Comparison of ENCODE assay signal across 8 cellular contexts in genomic region chr5:140401362-140402257, GRCh38. TPM values are rescaled to one million over a fixed set of nuclear protein-coding genes. Genes with fewer than 3 reads are reported as not detected.
DNase-seq lines count a peak whose midpoint lies in the region; ATAC-seq, FAIRE-seq and TF ChIP-seq lines count a peak whose summit lies in the region.

TSS of gene ANKHD1 (plus strand) at chr5:140401833. CDS start at chr5:140401968, 135 bp downstream.

- peak within 1 kb of the TSS; percentile 93 for H3K4me2 ChIP-seq in smooth muscle cell

- peaks cover 4% of the 10 kb centered on the region for H3F3A ChIP-seq in smooth muscle cell (ENCODE audit: low read depth)

- FAIRE-seq in bronchial epithelial cell (lab: Jason Lieb, UNC), result peak; percentile 47

- peak; percentile 99 for DNase-seq in ACHN
- peak; percentile 98 for DNase-seq in NCI-H2227 (lab: John Stamatoyannopoulos, UW; ENCODE audit: unreplicated experiment)
- DNase-seq in WERI-Rb-1, result peak; percentile 99
- DNase-seq in bronchial epithelial cell (ENCODE audit: low read depth), result peak; percentile 100
- peak; percentile 94 for DNase-seq in iPS-NIHi11 (ENCODE audit: low spot score)
- peak; percentile 86 for DNase-seq in smooth muscle cell (lab: John Stamatoyannopoulos, UW; ENCODE audit: unreplicated experiment)

- peak within 1 kb of the TSS; percentile 92 for H3K9ac ChIP-seq in smooth muscle cell (ENCODE audit: low read depth)

- TF ChIP-seq CTCF in WERI-Rb-1 (IDR thresholded peaks at IDR 0.05; ENCODE audit: low read depth, low read length) (0 out of 2 replicates have a peak, but pooled peaks have one; percentile 17), bronchial epithelial cell (IDR thresholded peaks at IDR 0.05; ENCODE audit: insufficient read depth, low read length, severe bottlenecking) (no peak), smooth muscle cell (IDR thresholded peaks at IDR 0.05; ENCODE audit: borderline replicate concordance, insufficient read depth, poor library complexity, severe bottlenecking) (no peak)

- H3K79me2 ChIP-seq in smooth muscle cell (ENCODE audit: low read depth), result peaks cover 54% of the 10 kb centered on the region

- 2% methylated on average over 82 of the region's 83 CpGs for WGBS in smooth muscle cell (ENCODE audit: low lambda C conversion rate)

- ATAC-seq in GM18873 (IDR thresholded peaks at IDR 0.05; ENCODE audit: low FRiP score, unreplicated experiment), result peak; percentile 88
- ATAC-seq in HG03139 (IDR thresholded peaks at IDR 0.05; ENCODE audit: unreplicated experiment), result peak; percentile 77

- H3K27ac ChIP-seq in WERI-Rb-1, result peak within 1 kb of the TSS; percentile 96
- peak within 1 kb of the TSS; percentile 88 for H3K27ac ChIP-seq in smooth muscle cell (ENCODE audit: low read depth)

- peak within 1 kb of the TSS; percentile 78 for H3K4me3 ChIP-seq in WERI-Rb-1 (ENCODE audit: low read depth, low read length)
- peak within 1 kb of the TSS; percentile 99 for H3K4me3 ChIP-seq in bronchial epithelial cell (ENCODE audit: low read depth, low read length)
- H3K4me3 ChIP-seq in smooth muscle cell, result peak within 1 kb of the TSS; percentile 94

- peaks cover 10% of the 10 kb centered on the region for H3K4me1 ChIP-seq in smooth muscle cell (ENCODE audit: low read depth)

- H4K20me1 ChIP-seq in smooth muscle cell (ENCODE audit: low read depth), result peaks cover 48% of the 10 kb centered on the region

- H3K36me3 ChIP-seq in WERI-Rb-1, result peaks cover 49% of the 10 kb centered on the region
- peaks cover 1% of the 10 kb centered on the region for H3K36me3 ChIP-seq in bronchial epithelial cell (ENCODE audit: control insufficient read depth, insufficient read depth, low read length)
- H3K36me3 ChIP-seq in smooth muscle cell (ENCODE audit: low read depth), result no peaks in the 10 kb centered on the region

- in situ Hi-C loops in ACHN (cut with HindIII; ENCODE audit: low pct_ligation_motif_present, low pct_unique_long_range_greater_than_20kb, low sequenced_read_pairs), result no loop called here

- H3K27me3 ChIP-seq in WERI-Rb-1 (ENCODE audit: insufficient read depth, low read depth, severe bottlenecking) (no peaks in the 10 kb centered on the region), bronchial epithelial cell (ENCODE audit: control insufficient read depth, insufficient read depth, low read length) (no peaks in the 10 kb centered on the region), smooth muscle cell (ENCODE audit: low read depth) (no peaks in the 10 kb centered on the region)

- peak within 1 kb of the TSS; percentile 71 for H2AFZ ChIP-seq in smooth muscle cell (ENCODE audit: low read depth)

- no peaks in the 10 kb centered on the region for H3K9me3 ChIP-seq in WERI-Rb-1 (ENCODE audit: severe bottlenecking)
- H3K9me3 ChIP-seq in smooth muscle cell (replicated peaks; ENCODE audit: low read depth), result no peaks in the 10 kb centered on the region

RNA-seq across cellular contexts. Expression of gene ANKHD1, which starts in this region (rescaled TPM):
- total RNA-seq in bronchial epithelial cell (77.1 and 85.8 TPM in 2 replicates), smooth muscle cell (45.7 and 56.1 TPM in 2 replicates)
- 37.9 and 50.0 TPM in 2 replicates for polyA plus RNA-seq in smooth muscle cell

Comparison
In these comparisons a context has a peak if more than half of its experiments do, and no peak if none do; other contexts are left out.
1. Peak in every context shown above with its lines: DNase-seq, ATAC-seq, H3K4me3 ChIP-seq and H3K27ac ChIP-seq.